Comparison of ENCODE assay signal across 8 cellular contexts in the genomic region with DNA sequence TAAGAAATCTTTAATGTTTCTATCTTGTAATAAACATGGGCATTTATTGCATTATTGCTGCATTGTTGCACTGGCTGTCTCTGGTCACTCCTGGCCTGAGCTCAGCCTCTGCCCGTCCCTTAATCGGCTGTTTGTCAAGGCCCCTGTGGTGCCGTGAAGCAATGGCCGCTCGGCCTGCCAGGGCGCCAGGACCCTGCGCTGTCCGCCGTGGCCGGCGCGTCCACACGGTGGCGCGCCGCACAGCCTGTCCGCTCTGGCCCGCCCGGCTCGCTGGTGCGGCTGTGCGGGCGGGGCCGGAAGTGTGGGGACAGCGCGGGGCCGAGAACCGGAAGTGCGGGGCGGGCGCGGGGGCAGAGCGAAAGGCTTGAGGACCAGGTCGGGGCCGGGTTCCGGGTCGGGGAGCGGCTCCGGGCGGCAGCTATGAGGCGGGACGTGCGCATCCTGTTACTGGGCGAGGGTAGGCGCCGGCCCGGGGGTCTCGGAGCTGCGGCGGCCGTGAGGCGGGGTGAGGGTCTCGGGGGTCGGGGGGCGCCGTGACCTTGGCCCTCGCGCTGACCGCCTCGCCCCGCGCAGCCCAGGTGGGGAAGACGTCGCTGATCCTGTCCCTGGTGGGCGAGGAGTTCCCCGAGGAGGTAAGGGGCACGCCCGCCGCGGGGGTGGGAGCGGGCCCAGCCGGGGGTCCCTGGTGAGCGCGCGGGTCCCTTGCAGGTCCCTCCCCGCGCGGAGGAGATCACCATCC. TPM values are rescaled to one million over a fixed set of nuclear protein-coding genes. Genes with fewer than 3 reads are reported as not detected.
A peak's percentile ranks its signal among the peaks of the same experiment; 100 is the strongest.
DNase-seq lines count a peak whose midpoint lies in the region; ATAC-seq and TF ChIP-seq lines count a peak whose summit lies in the region.

A gene (plus strand): TSS at position 353 of the 739 bp plus-strand sequence. CDS start 68 bp downstream, at position 421.

- H2AFZ ChIP-seq in GM23338, result no peak within 1 kb of the TSS

- no peaks in the 10 kb centered on the region for H3K9me2 ChIP-seq in GM23338 (ENCODE audit: insufficient read depth)

- ATAC-seq in GM23338 (peak; percentile 93), RWPE2 (ENCODE audit: low read depth) (peak; percentile 90), natural killer cell (peak; percentile 98 to 100 (median 98))
- ATAC-seq in activated T-helper 17 cell treated with anti-CD3 and anti-CD28 coated beads, Interleukin-2, amount 50 U/mL, for 72 hours (replicated peaks), result peak; percentile 99

- peak within 1 kb of the TSS; percentile 71 for H3K4me3 Mint-ChIP-seq in GM23338
- peak within 1 kb of the TSS; percentile 71 for H3K4me3 Mint-ChIP-seq in activated T-helper 17 cell treated with anti-CD3 and anti-CD28 coated beads, Interleukin-2, amount 50 U/mL, for 72 hours
- peak within 1 kb of the TSS; percentile 83 for H3K4me3 Mint-ChIP-seq in natural killer cell

- H3K36me3 Mint-ChIP-seq in GM23338 (ENCODE audit: low read depth), result peaks cover 26% of the 10 kb centered on the region
- peaks cover 25% of the 10 kb centered on the region for H3K36me3 Mint-ChIP-seq in activated T-helper 17 cell treated with anti-CD3 and anti-CD28 coated beads, Interleukin-2, amount 50 U/mL, for 72 hours (ENCODE audit: low read depth)
- H3K36me3 Mint-ChIP-seq in natural killer cell, result no peaks in the 10 kb centered on the region

- TF ChIP-seq CTCF in GM23338 (conservative IDR thresholded peaks at IDR 0.05; ENCODE audit: low read depth in 2 of 2) (peak; percentile 69 to 83), RWPE2 (IDR thresholded peaks at IDR 0.05; ENCODE audit: poor library complexity, severe bottlenecking) (peak; percentile 97), fibroblast of mammary gland (conservative IDR thresholded peaks at IDR 0.05; ENCODE audit: control insufficient read depth, insufficient read depth, low read depth, low read length) (no peak), natural killer cell (IDR thresholded peaks at IDR 0.05) (peak; percentile 76)

- H3K4me1 Mint-ChIP-seq in GM23338 (no peaks in the 10 kb centered on the region), natural killer cell (peaks cover 0 to 5% of the 10 kb centered on the region in 2 donors)
- no peaks in the 10 kb centered on the region for H3K4me1 Mint-ChIP-seq in activated T-helper 17 cell treated with anti-CD3 and anti-CD28 coated beads, Interleukin-2, amount 50 U/mL, for 72 hours

- no peak within 1 kb of the TSS; the same call in 1 of the 2 replicates for H3K27ac Mint-ChIP-seq in GM23338
- H3K27ac Mint-ChIP-seq in activated T-helper 17 cell treated with anti-CD3 and anti-CD28 coated beads, Interleukin-2, amount 50 U/mL, for 72 hours, result peak within 1 kb of the TSS; percentile 73
- H3K27ac Mint-ChIP-seq in natural killer cell, result peak within 1 kb of the TSS; percentile 72 to 88

- intact Hi-C loops in natural killer cell (cut with micrococcal nuclease), result no loop called here

- H3K9me3 Mint-ChIP-seq in GM23338, result no peaks in the 10 kb centered on the region; the same call in 2 of the 3 replicates
- H3K9me3 Mint-ChIP-seq in activated T-helper 17 cell treated with anti-CD3 and anti-CD28 coated beads, Interleukin-2, amount 50 U/mL, for 72 hours, result no peaks in the 10 kb centered on the region
- H3K9me3 Mint-ChIP-seq in natural killer cell, result no peaks in the 10 kb centered on the region

- H3K36me3 ChIP-seq in GM23338 (ENCODE audit: insufficient read depth), result peaks cover 11% of the 10 kb centered on the region; the same call in 1 of the 2 replicates
- peaks cover 35% of the 10 kb centered on the region for H3K36me3 ChIP-seq in RWPE2 (ENCODE audit: low read depth)

- H3K79me2 ChIP-seq in GM23338 (replicated peaks; ENCODE audit: insufficient read depth), result peaks cover 16% of the 10 kb centered on the region

- H3K27ac ChIP-seq in GM23338 (ENCODE audit: low read depth), result 0 out of 2 replicates have a peak within 1 kb of the TSS, but pooled peaks have one; percentile 45
- peak within 1 kb of the TSS; percentile 68 for H3K27ac ChIP-seq in RWPE2 (ENCODE audit: poor library complexity, severe bottlenecking)

- peaks cover 7% of the 10 kb centered on the region; the same call in 1 of the 2 replicates for H3F3A ChIP-seq in GM23338 (replicated peaks; ENCODE audit: low read depth)

- H3K4me3 ChIP-seq in GM23338 (peak within 1 kb of the TSS; percentile 91), RWPE2 (ENCODE audit: severe bottlenecking) (peak within 1 kb of the TSS; percentile 72), fibroblast of mammary gland (ENCODE audit: control insufficient read depth, low read depth, low read length) (peak within 1 kb of the TSS; percentile 73)

- peaks cover 3% of the 10 kb centered on the region for H4K20me1 ChIP-seq in GM23338 (replicated peaks; ENCODE audit: insufficient read depth)

- no peaks in the 10 kb centered on the region for H3K9me3 ChIP-seq in RWPE2 (ENCODE audit: severe bottlenecking)

- DNase-seq in DMS79 treated with DMSO at 0.1 percent for 48 hours (lab: John Stamatoyannopoulos, UW) (peak; percentile 77), GM23338 (ENCODE audit: low spot score) (peak; percentile 97), LoVo (ENCODE audit: low spot score) (peak; percentile 95), RWPE2 (ENCODE audit: low spot score) (peak; percentile 91), fibroblast of mammary gland (ENCODE audit: low read depth) (peak; percentile 85), natural killer cell (peak; percentile 95)
- peak; percentile 71 to 88 (median 80) for DNase-seq in stimulated activated naive CD4-positive, alpha-beta T cell (lab: John Stamatoyannopoulos, UW)

- no peaks in the 10 kb centered on the region for H3K4me1 ChIP-seq in GM23338 (ENCODE audit: insufficient read depth)
- no peaks in the 10 kb centered on the region for H3K4me1 ChIP-seq in RWPE2 (ENCODE audit: insufficient read depth, poor library complexity, severe bottlenecking)

- no peaks in the 10 kb centered on the region for H3K27me3 ChIP-seq in GM23338 (ENCODE audit: insufficient read depth)
- H3K27me3 ChIP-seq in RWPE2 (ENCODE audit: insufficient read depth, poor library complexity, severe bottlenecking), result no peaks in the 10 kb centered on the region

- H3K4me2 ChIP-seq in GM23338, result peak within 1 kb of the TSS; percentile 88

- H3K27me3 Mint-ChIP-seq in GM23338 (ENCODE audit: insufficient read depth, low read depth, poor library complexity) (peaks cover 2% of the 10 kb centered on the region), natural killer cell (ENCODE audit: low read depth in 2 of 2) (no peaks in the 10 kb centered on the region)
- no peaks in the 10 kb centered on the region for H3K27me3 Mint-ChIP-seq in activated T-helper 17 cell treated with anti-CD3 and anti-CD28 coated beads, Interleukin-2, amount 50 U/mL, for 72 hours

TF ChIP-seq in GM23338, 12 proteins besides CTCF, POLR2A, EP300 and RAD21 (continues in another document):
- no peak for TF ChIP-seq ZNF114 (CRISPR knock-in tag; IDR thresholded peaks at IDR 0.05)
- TF ChIP-seq CREB1 (CRISPR knock-in tag; IDR thresholded peaks at IDR 0.05; ENCODE audit: low read depth), result peak; percentile 73
- TF ChIP-seq STAT1 (IDR thresholded peaks at IDR 0.05; ENCODE audit: unreplicated experiment), result no peak
- TF ChIP-seq NANOG (IDR thresholded peaks at IDR 0.05; ENCODE audit: borderline replicate concordance), result no peak
- TF ChIP-seq EZH2phosphoT487 (IDR thresholded peaks at IDR 0.05; ENCODE audit: unreplicated experiment), result no peak

RNA-seq across cellular contexts. Expression of the gene that starts here (rescaled TPM):
- total RNA-seq in GM23338 (2014; rRNA removed; shearing (Covaris generic)), result 93.8 and 129 TPM in 2 replicates
- 159 and 163 TPM in 2 replicates for polyA plus RNA-seq in GM23338 (2016; fragmentation: Nextera tagmentation; extraction: Ambion mirVana)
- 100 to 1,000 TPM; 134 to 149 TPM for total RNA-seq in activated T-helper 17 cell treated with anti-CD3 and anti-CD28 coated beads, Interleukin-2, amount 50 U/mL, for 72 hours
- 100 to 1,000 TPM; 205 to 216 (median 211) TPM for total RNA-seq in natural killer cell

Comparison
In these comparisons a context has a peak if more than half of its experiments do, and no peak if none do; other contexts are left out.
1. Peak in every context shown above with its lines: DNase-seq, ATAC-seq, H3K4me3 ChIP-seq and H3K27ac ChIP-seq.